In genomic region chr20:47669489-47669888, GRCh38 we compare ENCODE assay signal across 1 cellular context.
TF ChIP-seq lines count a peak whose summit lies in the region.

No MANE protein-coding gene starts in this region.

TF ChIP-seq in HepG2, 621 proteins besides CTCF, POLR2A, EP300 and RAD21 (continued from another document):
- TF ChIP-seq ZNF646 (CRISPR knock-in tag; IDR thresholded peaks at IDR 0.05), result no peak
- no peak for TF ChIP-seq TFDP1 (CRISPR knock-in tag; IDR thresholded peaks at IDR 0.05; ENCODE audit: borderline replicate concordance)
- no peak for TF ChIP-seq ZNF75D (CRISPR knock-in tag; IDR thresholded peaks at IDR 0.05; ENCODE audit: borderline replicate concordance)
- no peak for TF ChIP-seq MEIS2 (CRISPR knock-in tag; IDR thresholded peaks at IDR 0.05)
- TF ChIP-seq SMYD3 (CRISPR knock-in tag; IDR thresholded peaks at IDR 0.05), result no peak
